Comparison of ENCODE assay signal across 14 cellular contexts in the genomic region with DNA sequence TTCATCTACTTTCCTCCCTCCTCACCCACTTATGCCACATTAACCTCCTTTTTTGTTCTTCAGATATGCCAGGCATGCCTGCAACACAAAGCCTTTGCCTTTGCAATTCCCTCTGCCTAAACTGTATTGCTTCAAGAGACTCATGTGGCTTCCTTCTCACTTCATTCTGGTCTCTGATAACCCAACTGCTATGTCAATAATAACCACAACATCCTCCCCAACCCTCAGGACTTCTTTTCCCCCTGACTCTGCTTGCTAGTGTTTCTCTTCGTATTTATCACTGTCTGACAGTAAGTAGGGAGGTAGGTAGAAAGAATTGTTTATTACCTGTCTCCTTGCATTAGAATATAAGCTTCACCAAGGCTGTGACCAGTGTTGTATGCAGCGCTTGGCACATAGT. TPM values are rescaled to one million over a fixed set of nuclear protein-coding genes. Genes with fewer than 3 reads are reported as not detected.
A peak's percentile ranks its signal among the peaks of the same experiment; 100 is the strongest.
DNase-seq lines count a peak whose midpoint lies in the region; ATAC-seq and TF ChIP-seq lines count a peak whose summit lies in the region.
"Had no signal": no experiment of that assay in that cellular context is flagged by ENCODE, and none has a peak within 500 bp of the region (broad histone marks: within the 10 kb centered on the region; RNA-seq: fewer than 3 reads in every experiment).

No MANE protein-coding gene starts in this region.

- intact Hi-C loops in natural killer cell (cut with micrococcal nuclease), result loop anchor here (1.0 to 10.0 kb wide), 5 partner anchors 11 to 362 kb away; partner anchors contain the start of gene AKTIP
- intact Hi-C loops in breast epithelium (cut with DNase I; ENCODE audit: low total_unique reads), result no loop called here

- H3K9me3 ChIP-seq in KOPT-K1 (ENCODE audit: insufficient read depth, low read length, poor library complexity, severe bottlenecking) (no peaks in the 10 kb centered on the region), breast epithelium (no peaks in the 10 kb centered on the region)
- H3K9me3 ChIP-seq: heart left ventricle, SK-N-SH had no signal

- no peaks in the 10 kb centered on the region for H3K9me3 Mint-ChIP-seq in activated T-cell treated with anti-CD3 and anti-CD28 coated beads, Interleukin-2, amount 50 U/mL, for 72 hours
- H3K9me3 Mint-ChIP-seq in natural killer cell, result no peaks in the 10 kb centered on the region

- peak; percentile 62 to 63 for ATAC-seq in activated T-cell treated with anti-CD3 and anti-CD28 coated beads, Interleukin-2, amount 50 U/mL, for 72 hours (replicated peaks in 1 of 2)
- peak; percentile 54 to 75 (median 73) for ATAC-seq in natural killer cell

- peaks cover 90% of the 10 kb centered on the region for H3K4me1 Mint-ChIP-seq in activated T-cell treated with anti-CD3 and anti-CD28 coated beads, Interleukin-2, amount 50 U/mL, for 72 hours (ENCODE audit: low read depth)
- H3K4me1 Mint-ChIP-seq in natural killer cell, result peaks cover 68 to 69% of the 10 kb centered on the region in 2 donors

- DNase-seq in activated CD4-positive, alpha-beta T cell treated with anti-CD3 and anti-CD28 coated beads for 4 hours, result peak; percentile 13 to 22
- DNase-seq in activated CD4-positive, alpha-beta T cell treated with anti-CD3 and anti-CD28 coated beads for 1 hour, result no peak
- DNase-seq in activated T-cell treated with anti-CD3 and anti-CD28 coated beads, Interleukin-2, amount 50 U/mL, for 72 hours, result peak; percentile 25 to 26
- no peak for DNase-seq in natural killer cell
- DNase-seq in cortex of kidney (lab: John Stamatoyannopoulos, UW), result no peak
- DNase-seq in breast epithelium (ENCODE audit: low spot score in 2 of 2), result no peak
- DNase-seq in dermis blood vessel endothelial cell, result no peak
- DNase-seq: effector CD8-positive, alpha-beta T cell; GOT3; heart left ventricle; NCI-H510A; SK-N-SH had no signal

- no peaks in the 10 kb centered on the region for H3K27me3 ChIP-seq in breast epithelium
- H3K27me3 ChIP-seq: heart left ventricle had no signal

- peaks cover 17 to 52% of the 10 kb centered on the region in 2 donors for H3K36me3 Mint-ChIP-seq in activated T-cell treated with anti-CD3 and anti-CD28 coated beads, Interleukin-2, amount 50 U/mL, for 72 hours (ENCODE audit: insufficient read depth in 2 of 2)
- H3K36me3 Mint-ChIP-seq in natural killer cell, result peaks cover 17% of the 10 kb centered on the region

- peak overlapping the region; percentile 85 for H3K27ac Mint-ChIP-seq in activated T-cell treated with anti-CD3 and anti-CD28 coated beads, Interleukin-2, amount 50 U/mL, for 72 hours
- peak overlapping the region; percentile 88 to 91 for H3K27ac Mint-ChIP-seq in natural killer cell

- H3K4me3 Mint-ChIP-seq in activated T-cell treated with anti-CD3 and anti-CD28 coated beads, Interleukin-2, amount 50 U/mL, for 72 hours, result peak overlapping the region; percentile 75 to 82
- H3K4me3 Mint-ChIP-seq in natural killer cell, result peak overlapping the region; percentile 93

- H3K27ac ChIP-seq in KOPT-K1 (ENCODE audit: low read depth, low read length, poor library complexity, severe bottlenecking) (peak overlapping the region; percentile 64), breast epithelium (no peak overlapping the region)

- TF ChIP-seq CTCF in natural killer cell (IDR thresholded peaks at IDR 0.05), result no peak
- TF ChIP-seq CTCF in breast epithelium (IDR thresholded peaks at IDR 0.05), result no peak

- no peaks in the 10 kb centered on the region for H3K27me3 Mint-ChIP-seq in activated T-cell treated with anti-CD3 and anti-CD28 coated beads, Interleukin-2, amount 50 U/mL, for 72 hours (ENCODE audit: low read depth)
- H3K27me3 Mint-ChIP-seq in natural killer cell (ENCODE audit: low read depth in 2 of 2), result no peaks in the 10 kb centered on the region

- H3K36me3 ChIP-seq in KOPT-K1 (ENCODE audit: insufficient read depth, low read length) (peaks cover 74% of the 10 kb centered on the region), breast epithelium (peaks cover 10% of the 10 kb centered on the region)

- H3K4me3 ChIP-seq in breast epithelium, result no peak overlapping the region
- H3K4me3 ChIP-seq: lung had no signal

- H3K4me1 ChIP-seq in breast epithelium, result no peaks in the 10 kb centered on the region

- TF ChIP-seq POLR2A in breast epithelium (IDR thresholded peaks at IDR 0.05), result no peak

RNA-seq across cellular contexts. Expression of gene RBL2, which starts 22.4 kb away (rescaled TPM):
- total RNA-seq in activated T-cell treated with anti-CD3 and anti-CD28 coated beads, Interleukin-2, amount 50 U/mL, for 72 hours, result 100 to 1,000 TPM in 1 of 2 donors, 10 to 100 TPM in 1; 83.0 to 113 TPM
- total RNA-seq in natural killer cell (100 to 1,000 TPM; 140 to 222 (median 175) TPM), breast epithelium (100 to 1,000 TPM; 118 to 146 (median 123) TPM), dermis blood vessel endothelial cell (48.5 and 60.9 TPM in 2 replicates)

RNA-seq across cellular contexts. Expression of gene AKTIP, which starts 46.4 kb away (rescaled TPM):
- total RNA-seq in activated T-cell treated with anti-CD3 and anti-CD28 coated beads, Interleukin-2, amount 50 U/mL, for 72 hours, result 10 to 100 TPM; 33.7 to 33.9 TPM
- 10 to 100 TPM; 22.0 to 33.2 (median 23.2) TPM for total RNA-seq in natural killer cell
- total RNA-seq in breast epithelium, result 10 to 100 TPM; 39.3 to 56.3 (median 45.3) TPM
- total RNA-seq in dermis blood vessel endothelial cell, result 49.0 and 56.4 TPM in 2 replicates

Comparison
In these comparisons a context has a peak if more than half of its experiments do, and no peak if none do; other contexts are left out.
1. DNase-seq: peak in activated CD4-positive, alpha-beta T cell treated with anti-CD3 and anti-CD28 coated beads for 4 hours (2 of 2) and activated T-cell treated with anti-CD3 and anti-CD28 coated beads, Interleukin-2, amount 50 U/mL, for 72 hours (2 of 2); none in activated CD4-positive, alpha-beta T cell treated with anti-CD3 and anti-CD28 coated beads for 1 hour (single experiment), natural killer cell (single experiment), cortex of kidney (single experiment), breast epithelium (0 of 2) and dermis blood vessel endothelial cell (single experiment).